24 cellular contexts compared by ENCODE assay signal in genomic region chr7:100957832-100958421, GRCh38. TPM values are rescaled to one million over a fixed set of nuclear protein-coding genes. Genes with fewer than 3 reads are reported as not detected.
DNase-seq lines count a peak whose midpoint lies in the region; ATAC-seq and TF ChIP-seq lines count a peak whose summit lies in the region.
"Had no signal": no experiment of that assay in that cellular context is flagged by ENCODE, and none has a peak within 500 bp of the region (broad histone marks: within the 10 kb centered on the region; RNA-seq: fewer than 3 reads in every experiment).

No MANE protein-coding gene starts in this region.

- no peaks in the 10 kb centered on the region for H3K36me3 ChIP-seq in Panc1 (ENCODE audit: control insufficient read depth, insufficient read depth, low read length)
- H3K36me3 ChIP-seq in naive thymus-derived CD4-positive, alpha-beta T cell (ENCODE audit: control insufficient read depth in 2 of 3, insufficient read depth in 3 of 3, low read length in 3 of 3) = no peaks in the 10 kb centered on the region
- H3K36me3 ChIP-seq: BLaER1 treated with 17β-estradiol and CSF1 and Interleukin-3, amounts not matched to agents 10 nM and 100 nM; SJSA1 had no signal

- no peaks in the 10 kb centered on the region for H3K9me3 ChIP-seq in Panc1 (ENCODE audit: control insufficient read depth, insufficient read depth, low read depth, low read length)
- no peaks in the 10 kb centered on the region for H3K9me3 ChIP-seq in naive thymus-derived CD4-positive, alpha-beta T cell (ENCODE audit: control insufficient read depth in 2 of 3, low read length in 3 of 3)
- H3K9me3 ChIP-seq: SJSA1 had no signal

- intact Hi-C loops in Panc1 (cut with micrococcal nuclease; ENCODE audit: unreplicated experiment) = no loop called here
- intact Hi-C loops in naive thymus-derived CD4-positive, alpha-beta T cell (cut with micrococcal nuclease) = no loop called here

- no peaks in the 10 kb centered on the region for H3K9me3 Mint-ChIP-seq in stimulated activated effector memory CD8-positive, alpha-beta T cell treated with anti-CD3 and anti-CD28 coated beads, Interleukin-12 subunit alpha, Interleukin-12 subunit beta, amount 100 ng/mL, for 72 hours
- H3K9me3 Mint-ChIP-seq in naive thymus-derived CD4-positive, alpha-beta T cell = no peaks in the 10 kb centered on the region
- H3K9me3 Mint-ChIP-seq: activated T-cell treated with anti-CD3 and anti-CD28 coated beads, Interleukin-2, amount 50 U/mL, for 72 hours; nephron; T-helper 1 cell treated with Interleukin-12 subunit alpha and Interleukin-12 subunit beta and Interleukin-4 antibody, amounts not matched to agents 30 μg/mL and 1 μg/mL, for 36 hours had no signal

- no peak overlapping the region for H3K27ac Mint-ChIP-seq in stimulated activated effector memory CD8-positive, alpha-beta T cell treated with anti-CD3 and anti-CD28 coated beads, Interleukin-12 subunit alpha, Interleukin-12 subunit beta, amount 100 ng/mL, for 72 hours
- no peak overlapping the region for H3K27ac Mint-ChIP-seq in naive thymus-derived CD4-positive, alpha-beta T cell
- H3K27ac Mint-ChIP-seq: activated T-cell treated with anti-CD3 and anti-CD28 coated beads, Interleukin-2, amount 50 U/mL, for 72 hours; nephron; T-helper 1 cell treated with Interleukin-12 subunit alpha and Interleukin-12 subunit beta and Interleukin-4 antibody, amounts not matched to agents 30 μg/mL and 1 μg/mL, for 36 hours had no signal

- no peak overlapping the region for H3K4me3 Mint-ChIP-seq in stimulated activated effector memory CD8-positive, alpha-beta T cell treated with anti-CD3 and anti-CD28 coated beads, Interleukin-12 subunit alpha, Interleukin-12 subunit beta, amount 100 ng/mL, for 72 hours
- no peak overlapping the region for H3K4me3 Mint-ChIP-seq in naive thymus-derived CD4-positive, alpha-beta T cell
- H3K4me3 Mint-ChIP-seq: activated T-cell treated with anti-CD3 and anti-CD28 coated beads, Interleukin-2, amount 50 U/mL, for 72 hours; nephron; T-helper 1 cell treated with Interleukin-12 subunit alpha and Interleukin-12 subunit beta and Interleukin-4 antibody, amounts not matched to agents 30 μg/mL and 1 μg/mL, for 36 hours had no signal

- in situ Hi-C loops in GM13976 (cut with MboI; ENCODE audit: low sequenced_read_pairs, unreplicated experiment) = loop anchor here (10.0 kb wide), 1 partner anchor 53 kb away; no protein-coding TSS in a partner anchor
- in situ Hi-C loops in Panc1 (cut with HindIII; ENCODE audit: low pct_unique_long_range_greater_than_20kb, low sequenced_read_pairs) = no loop called here

- CTCF ChIA-PET in Panc1 (lab: Charles Lee) = interaction anchor here (0.5 kb wide), 3 partner anchors 16 to 183 kb away, joined by 3 read pairs; no protein-coding TSS in a partner anchor
- CTCF ChIA-PET in naive thymus-derived CD4-positive, alpha-beta T cell (lab: Charles Lee) = interaction anchor here (0.7 kb wide), 1 partner anchor 58 kb away, joined by 5 read pairs; no protein-coding TSS in a partner anchor

- H3K36me3 Mint-ChIP-seq in stimulated activated effector memory CD8-positive, alpha-beta T cell treated with anti-CD3 and anti-CD28 coated beads, Interleukin-12 subunit alpha, Interleukin-12 subunit beta, amount 100 ng/mL, for 72 hours = no peaks in the 10 kb centered on the region
- no peaks in the 10 kb centered on the region for H3K36me3 Mint-ChIP-seq in naive thymus-derived CD4-positive, alpha-beta T cell

- ATAC-seq in Panc1 (no peak), omental fat pad (ENCODE audit: low FRiP score) (peak; percentile 63)
- ATAC-seq in stimulated activated effector memory CD8-positive, alpha-beta T cell treated with anti-CD3 and anti-CD28 coated beads, Interleukin-12 subunit alpha, Interleukin-12 subunit beta, amount 100 ng/mL, for 72 hours = no peak
- ATAC-seq in naive thymus-derived CD4-positive, alpha-beta T cell = no peak
- ATAC-seq: activated T-cell treated with anti-CD3 and anti-CD28 coated beads, Interleukin-2, amount 50 U/mL, for 72 hours; left colon had no signal

- BruUV-seq in Panc1 (replicated peaks; lab: Mats Ljungman, UMichigan) = no TSS peak

- no peaks in the 10 kb centered on the region for H3K4me1 ChIP-seq in Panc1 (ENCODE audit: control insufficient read depth, insufficient read depth, low read length)
- no peaks in the 10 kb centered on the region for H3K4me1 ChIP-seq in naive thymus-derived CD4-positive, alpha-beta T cell (ENCODE audit: control insufficient read depth in 2 of 2, insufficient read depth in 2 of 2, low read length in 2 of 2)
- H3K4me1 ChIP-seq: BLaER1 treated with 17β-estradiol and CSF1 and Interleukin-3, amounts not matched to agents 10 nM and 100 nM; parathyroid adenoma; SJSA1 had no signal

- POLR2A ChIA-PET in Panc1 (lab: Charles Lee) = no interaction called here
- POLR2A ChIA-PET in naive thymus-derived CD4-positive, alpha-beta T cell (lab: Charles Lee) = no interaction called here

- H3K27me3 ChIP-seq in Panc1 (ENCODE audit: control insufficient read depth, insufficient read depth, low read length) = peaks cover 14% of the 10 kb centered on the region
- no peaks in the 10 kb centered on the region for H3K27me3 ChIP-seq in naive thymus-derived CD4-positive, alpha-beta T cell (ENCODE audit: control insufficient read depth in 2 of 2, insufficient read depth in 2 of 2, low read length in 2 of 2)
- H3K27me3 ChIP-seq: BLaER1 treated with 17β-estradiol and CSF1 and Interleukin-3, amounts not matched to agents 10 nM and 100 nM had no signal

- H3K27me3 Mint-ChIP-seq in naive thymus-derived CD4-positive, alpha-beta T cell = peaks cover 0 to 5% (median 5%) of the 10 kb centered on the region in 5 donors

- H3K4me3 ChIP-seq in Panc1 (ENCODE audit: low read depth in 2 of 2, low read length in 2 of 2) (no peak overlapping the region), fibroblast of the aortic adventitia (ENCODE audit: low read depth, low read length) (no peak overlapping the region)
- H3K4me3 ChIP-seq in naive thymus-derived CD4-positive, alpha-beta T cell (ENCODE audit: low read length) = no peak overlapping the region
- H3K4me3 ChIP-seq: BLaER1 treated with 17β-estradiol and CSF1 and Interleukin-3, amounts not matched to agents 10 nM and 100 nM; SJSA1 had no signal

- TF ChIP-seq CTCF in GM13976 (IDR thresholded peaks at IDR 0.05; ENCODE audit: borderline replicate concordance, control extremely low read depth, extremely low read depth, insufficient read depth, missing control alignments) (no peak), Panc1 (IDR thresholded peaks at IDR 0.05) (no peak), fibroblast of the aortic adventitia (IDR thresholded peaks at IDR 0.05; ENCODE audit: insufficient read depth, low read length) (no peak), omental fat pad (IDR thresholded peaks at IDR 0.05) (no peak)

- H3K27ac ChIP-seq in Panc1 (ENCODE audit: low read length) = no peak overlapping the region
- no peak overlapping the region for H3K27ac ChIP-seq in naive thymus-derived CD4-positive, alpha-beta T cell (ENCODE audit: low read depth, low read length)
- H3K27ac ChIP-seq: BLaER1 treated with 17β-estradiol and CSF1 and Interleukin-3, amounts not matched to agents 10 nM and 100 nM; epithelial cell of prostate; parathyroid adenoma; SJSA1 had no signal

- DNase-seq in GM13976 (ENCODE audit: low spot score) (peak; percentile 45), Panc1 (ENCODE audit: low read depth, low spot score) (peak; percentile 32), fibroblast of the aortic adventitia (ENCODE audit: low read depth) (peak; percentile 23), omental fat pad (ENCODE audit: low spot score) (no peak), SW480 (ENCODE audit: low spot score) (no peak)
- no peak for DNase-seq in stimulated activated effector memory CD8-positive, alpha-beta T cell treated with anti-CD3 and anti-CD28 coated beads, Interleukin-12 subunit alpha, Interleukin-12 subunit beta, amount 100 ng/mL, for 72 hours (ENCODE audit: low spot score in 2 of 2)
- DNase-seq in effector CD8-positive, alpha-beta T cell (lab: John Stamatoyannopoulos, UW) = no peak
- DNase-seq in naive thymus-derived CD4-positive, alpha-beta T cell = no peak
- DNase-seq: activated CD4-positive, alpha-beta T cell treated with anti-CD3 and anti-CD28 coated beads for 48 hours; activated naive CD4-positive, alpha-beta T cell treated with anti-CD3 and anti-CD28 coated beads, Interleukin-2, amount 50 U/mL, for 16 hours; activated T-cell treated with anti-CD3 and anti-CD28 coated beads, Interleukin-2, amount 50 U/mL, for 72 hours; EL; left colon; NCI-H2171; NCI-H524 treated with DMSO at 0.1 percent for 48 hours; stimulated activated CD8-positive, alpha-beta memory T cell treated with anti-CD3 and anti-CD28 coated beads, Interleukin-4, amount 100 ng/mL, for 48 hours; trophoblast cell had no signal

- no peaks in the 10 kb centered on the region for H3K4me1 Mint-ChIP-seq in stimulated activated effector memory CD8-positive, alpha-beta T cell treated with anti-CD3 and anti-CD28 coated beads, Interleukin-12 subunit alpha, Interleukin-12 subunit beta, amount 100 ng/mL, for 72 hours
- no peaks in the 10 kb centered on the region for H3K4me1 Mint-ChIP-seq in naive thymus-derived CD4-positive, alpha-beta T cell
- H3K4me1 Mint-ChIP-seq: nephron had no signal

RNA-seq across cellular contexts. Expression of gene MUC3A, which starts 8.6 kb away (rescaled TPM):
- total RNA-seq in Panc1 (2021; ENCODE audit: unreplicated experiment) (24.7 TPM), fibroblast of the aortic adventitia (ENCODE audit: low replicate concordance) (0.16 TPM in 1 of 2 replicates, not detected in the other), omental fat pad (1 to 10 TPM in 1 of 4 donors, under 1 TPM in 3; 0.09 to 1.1 (median 0.24) TPM)
- polyA plus RNA-seq in Panc1 (2012; ENCODE audit: insufficient read length) = 67.9 TPM
- not detected for total RNA-seq in naive thymus-derived CD4-positive, alpha-beta T cell
- not detected for polyA plus RNA-seq in naive thymus-derived CD4-positive, alpha-beta T cell
- total RNA-seq: activated T-cell treated with anti-CD3 and anti-CD28 coated beads, Interleukin-2, amount 50 U/mL, for 72 hours; dermis microvascular lymphatic vessel endothelial cell; SJSA1 had no signal

RNA-seq across cellular contexts. Expression of gene MUC12, which starts 11.4 kb away (rescaled TPM):
- total RNA-seq in Panc1 (2021; ENCODE audit: unreplicated experiment) (6.8 TPM), fibroblast of the aortic adventitia (ENCODE audit: low replicate concordance) (not detected in 2 replicates), omental fat pad (1 to 10 TPM in 1 of 4 donors, not detected in 3; 2.4 TPM)
- polyA plus RNA-seq in Panc1 (2012; ENCODE audit: insufficient read length) = 10.8 TPM
- not detected for total RNA-seq in naive thymus-derived CD4-positive, alpha-beta T cell
- not detected for polyA plus RNA-seq in naive thymus-derived CD4-positive, alpha-beta T cell
- total RNA-seq: dermis microvascular lymphatic vessel endothelial cell, SJSA1 had no signal

Comparison
In these comparisons a context has a peak if more than half of its experiments do, and no peak if none do; other contexts are left out.
1. DNase-seq: peak in GM13976 (single experiment), Panc1 (single experiment) and fibroblast of the aortic adventitia (single experiment); none in omental fat pad (single experiment), stimulated activated effector memory CD8-positive, alpha-beta T cell treated with anti-CD3 and anti-CD28 coated beads, Interleukin-12 subunit alpha, Interleukin-12 subunit beta, amount 100 ng/mL, for 72 hours (0 of 2), SW480 (single experiment), effector CD8-positive, alpha-beta T cell (single experiment) and naive thymus-derived CD4-positive, alpha-beta T cell (0 of 9).
2. RNA of gene MUC3A, which starts 8.6 kb away (total RNA-seq): 24.7 TPM in Panc1 (single experiment); 0.09 to 1.1 TPM in omental fat pad, 0.16 TPM in fibroblast of the aortic adventitia and not detected in naive thymus-derived CD4-positive, alpha-beta T cell; every median in the first group is over 10 times any median in the second.